ENCODE assay signal across 12 cellular contexts in the genomic region with DNA sequence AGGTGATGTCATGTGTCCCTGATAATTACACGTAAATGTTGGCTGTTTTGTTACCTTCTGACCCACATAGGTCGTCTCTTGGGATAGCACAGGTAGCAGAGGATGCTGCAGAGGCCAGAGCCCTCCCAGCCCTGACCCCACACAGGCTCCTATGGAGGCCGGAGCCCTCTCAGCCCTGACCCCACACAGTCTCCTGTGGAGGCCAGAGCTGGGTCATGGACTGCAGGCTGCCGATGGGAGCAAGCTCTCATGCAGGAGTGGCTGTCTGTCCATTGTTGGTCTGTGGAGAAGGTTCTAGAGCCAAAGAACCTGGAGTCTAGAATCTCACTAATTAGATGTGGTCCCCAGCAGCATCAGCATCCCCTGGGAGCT.
"Had no signal": no experiment of that assay in that cellular context is flagged by ENCODE, and none has a peak within 500 bp of the region (broad histone marks: within the 10 kb centered on the region; RNA-seq: fewer than 3 reads in every experiment).

No MANE protein-coding gene starts in this region.

- H3K27me3 Mint-ChIP-seq: activated naive CD4-positive, alpha-beta T cell treated with anti-CD3 and anti-CD28 coated beads, Interleukin-2, amount 10 ng/mL, durations not matched to agents 7 days and 5 days; memory B cell; natural killer cell treated with Interleukin-12 subunit alpha and Interleukin-12 subunit beta and Interleukin-15 and Interleukin-18, amount 100 ng/mL, for 72 hours had no signal

- H3K27ac Mint-ChIP-seq: activated naive CD4-positive, alpha-beta T cell treated with anti-CD3 and anti-CD28 coated beads, Interleukin-2, amount 10 ng/mL, durations not matched to agents 7 days and 5 days; memory B cell; natural killer cell treated with Interleukin-12 subunit alpha and Interleukin-12 subunit beta and Interleukin-15 and Interleukin-18, amount 100 ng/mL, for 72 hours; T-helper 1 cell treated with Interleukin-12 subunit alpha and Interleukin-12 subunit beta and Interleukin-4 antibody, amounts not matched to agents 30 μg/mL and 1 μg/mL, for 36 hours had no signal

- ATAC-seq: natural killer cell treated with Interleukin-12 subunit alpha and Interleukin-12 subunit beta and Interleukin-15 and Interleukin-18, amount 100 ng/mL, for 72 hours; psoas muscle; upper lobe of right lung had no signal

- DNase-seq: activated CD4-positive, CD25-positive, alpha-beta regulatory T cell; activated naive CD4-positive, alpha-beta T cell treated with anti-CD3 and anti-CD28 coated beads, Interleukin-2, amount 10 ng/mL, durations not matched to agents 7 days and 5 days; amniotic stem cell; foreskin melanocyte; left ventricle myocardium inferior; psoas muscle; stimulated activated CD4-positive, alpha-beta T cell treated with anti-CD3 and anti-CD28 coated beads, Interleukin-12 subunit alpha, Interleukin-12 subunit beta, amount 100 ng/mL, for 4 hours; stimulated activated naive CD4-positive, alpha-beta T cell; upper lobe of right lung had no signal

- H3K36me3 Mint-ChIP-seq: activated naive CD4-positive, alpha-beta T cell treated with anti-CD3 and anti-CD28 coated beads, Interleukin-2, amount 10 ng/mL, durations not matched to agents 7 days and 5 days; memory B cell; natural killer cell treated with Interleukin-12 subunit alpha and Interleukin-12 subunit beta and Interleukin-15 and Interleukin-18, amount 100 ng/mL, for 72 hours had no signal

- H3K9me3 Mint-ChIP-seq: activated naive CD4-positive, alpha-beta T cell treated with anti-CD3 and anti-CD28 coated beads, Interleukin-2, amount 10 ng/mL, durations not matched to agents 7 days and 5 days; memory B cell; natural killer cell treated with Interleukin-12 subunit alpha and Interleukin-12 subunit beta and Interleukin-15 and Interleukin-18, amount 100 ng/mL, for 72 hours; T-helper 1 cell treated with Interleukin-12 subunit alpha and Interleukin-12 subunit beta and Interleukin-4 antibody, amounts not matched to agents 30 μg/mL and 1 μg/mL, for 36 hours had no signal

- H3K4me3 Mint-ChIP-seq: activated naive CD4-positive, alpha-beta T cell treated with anti-CD3 and anti-CD28 coated beads, Interleukin-2, amount 10 ng/mL, durations not matched to agents 7 days and 5 days; memory B cell; natural killer cell treated with Interleukin-12 subunit alpha and Interleukin-12 subunit beta and Interleukin-15 and Interleukin-18, amount 100 ng/mL, for 72 hours; T-helper 1 cell treated with Interleukin-12 subunit alpha and Interleukin-12 subunit beta and Interleukin-4 antibody, amounts not matched to agents 30 μg/mL and 1 μg/mL, for 36 hours had no signal

- H3K9me3 ChIP-seq: left ventricle myocardium inferior, psoas muscle, upper lobe of right lung had no signal
